ENCODE assay signal across 8 cellular contexts in genomic region chr5:132490484-132491367, GRCh38. TPM values are rescaled to one million over a fixed set of nuclear protein-coding genes. Genes with fewer than 3 reads are reported as not detected.
DNase-seq lines count a peak whose midpoint lies in the region; ATAC-seq and TF ChIP-seq lines count a peak whose summit lies in the region.

Gene IRF1, minus strand, starts transcription at chr5:132490773. Its CDS starts 1,295 bp downstream, at chr5:132489478.

- H3K27ac Mint-ChIP-seq in activated naive CD4-positive, alpha-beta T cell treated with anti-CD3 and anti-CD28 coated beads for 36 hours = peak within 1 kb of the TSS; percentile 97

- 0% methylated on average over 5 of the region's 87 CpGs; no CpG with 5 or more reads in 1 of the 2 donors for WGBS in gastroesophageal sphincter (ENCODE audit: low coverage in 1 of 2), 2 donors
- WGBS in suprapubic skin = under 1% methylated on average over 54 of the region's 87 CpGs

- H3K27me3 ChIP-seq in gastroesophageal sphincter (no peaks in the 10 kb centered on the region), suprapubic skin (no peaks in the 10 kb centered on the region)

- H3K27me3 Mint-ChIP-seq in activated naive CD4-positive, alpha-beta T cell treated with anti-CD3 and anti-CD28 coated beads for 36 hours (ENCODE audit: low read depth) = no peaks in the 10 kb centered on the region

- H3K4me3 ChIP-seq in GM08714 (ENCODE audit: low read length) = peak within 1 kb of the TSS; percentile 95
- H3K4me3 ChIP-seq in HFF-Myc (replicated peaks; ENCODE audit: low read depth, low read length) = peak within 1 kb of the TSS; percentile 58
- H3K4me3 ChIP-seq in gastroesophageal sphincter = peak within 1 kb of the TSS; percentile 59 to 72
- peak within 1 kb of the TSS; percentile 87 for H3K4me3 ChIP-seq in suprapubic skin

- H3K27ac ChIP-seq in gastroesophageal sphincter = peak within 1 kb of the TSS; percentile 84 to 99 (median 96)
- H3K27ac ChIP-seq in suprapubic skin = peak within 1 kb of the TSS; percentile 95

- H3K9me3 Mint-ChIP-seq in activated naive CD4-positive, alpha-beta T cell treated with anti-CD3 and anti-CD28 coated beads for 36 hours = no peaks in the 10 kb centered on the region

- H3K36me3 ChIP-seq in gastroesophageal sphincter (peaks cover 0 to 25% of the 10 kb centered on the region in 2 donors), suprapubic skin (peaks cover 24% of the 10 kb centered on the region)

- peak within 1 kb of the TSS; percentile 91 for H3K4me3 Mint-ChIP-seq in activated naive CD4-positive, alpha-beta T cell treated with anti-CD3 and anti-CD28 coated beads for 36 hours

- H3K4me1 ChIP-seq in gastroesophageal sphincter (peaks cover 0 to 79% (median 62%) of the 10 kb centered on the region in 3 donors), suprapubic skin (peaks cover 62% of the 10 kb centered on the region)

- intact Hi-C loops in activated naive CD4-positive, alpha-beta T cell treated with anti-CD3 and anti-CD28 coated beads for 36 hours (cut with micrococcal nuclease) = loop anchor here (1.0 to 10.0 kb wide), 7 partner anchors 65 to 1106 kb away; partner anchors contain the start of genes FNIP1 and RAPGEF6

- TF ChIP-seq EP300 in gastroesophageal sphincter (IDR thresholded peaks at IDR 0.05) (no peak), suprapubic skin (IDR thresholded peaks at IDR 0.05) (no peak)

- peak; percentile 97 to 98 for TF ChIP-seq POLR2A in gastroesophageal sphincter (IDR thresholded peaks at IDR 0.05)
- peak; percentile 84 to 97 for TF ChIP-seq POLR2A in suprapubic skin (IDR thresholded peaks at IDR 0.05)

- peaks cover 42% of the 10 kb centered on the region for H3K36me3 Mint-ChIP-seq in activated naive CD4-positive, alpha-beta T cell treated with anti-CD3 and anti-CD28 coated beads for 36 hours (ENCODE audit: low read depth)

- TF ChIP-seq CTCF in HFF-Myc (IDR thresholded peaks at IDR 0.05; ENCODE audit: low read depth, low read length, missing control alignments) (no peak), gastroesophageal sphincter (IDR thresholded peaks at IDR 0.05) (peak in 2 of 4 experiments; percentile 5 to 33), suprapubic skin (IDR thresholded peaks at IDR 0.05) (no peak)

- CTCF ChIA-PET in activated naive CD4-positive, alpha-beta T cell treated with anti-CD3 and anti-CD28 coated beads for 36 hours (lab: Charles Lee) = interaction anchor here (0.9 to 4.2 kb wide), 12 partner anchors 10 to 104 kb away, joined by 3 to 29 read pairs (median 4); no protein-coding TSS in a partner anchor

- H3K4me1 Mint-ChIP-seq in activated naive CD4-positive, alpha-beta T cell treated with anti-CD3 and anti-CD28 coated beads for 36 hours (ENCODE audit: low read depth) = peaks cover 64% of the 10 kb centered on the region

- H3K9me3 ChIP-seq in gastroesophageal sphincter = no peaks in the 10 kb centered on the region
- H3K9me3 ChIP-seq in suprapubic skin = no peaks in the 10 kb centered on the region

- DNase-seq in HFF-Myc (ENCODE audit: extremely low read depth, low read depth) (no peak), MV-4-11 (lab: John Stamatoyannopoulos, UW) (peak; percentile 89), SK-N-DZ (ENCODE audit: low spot score) (peak; percentile 87), nucleus accumbens (lab: John Stamatoyannopoulos, UW) (peak; percentile 39 to 97 (median 88)), suprapubic skin (ENCODE audit: low spot score in 2 of 2) (peak; percentile 97 to 98)
- peak; percentile 98 for DNase-seq in activated naive CD4-positive, alpha-beta T cell treated with anti-CD3 and anti-CD28 coated beads for 36 hours

- ATAC-seq in gastroesophageal sphincter = peak; percentile 93

RNA-seq across cellular contexts. Expression of gene IRF1, which starts in this region (rescaled TPM):
- polyA plus RNA-seq in SK-N-DZ (2014; cell fraction: cytosol; rRNA removed) = 1.4 and 1.5 TPM in 2 replicates
- 0.74 and 1.9 TPM in 2 replicates for polyA plus RNA-seq in SK-N-DZ (2014; cell fraction: nucleus; rRNA removed)
- total RNA-seq in activated naive CD4-positive, alpha-beta T cell treated with anti-CD3 and anti-CD28 coated beads for 36 hours = 10 to 100 TPM; 84.3 to 88.4 TPM
- total RNA-seq in gastroesophageal sphincter = 10 to 100 TPM; 10.9 to 74.3 (median 19.4) TPM
- total RNA-seq in suprapubic skin = 10 to 100 TPM; 17.5 to 24.1 (median 20.1) TPM
